In genomic region chr6:18122128-18123093, GRCh38 we compare ENCODE assay signal across 8 cellular contexts. TPM values are rescaled to one million over a fixed set of nuclear protein-coding genes. Genes with fewer than 3 reads are reported as not detected.
A peak's percentile ranks its signal among the peaks of the same experiment; 100 is the strongest.
DNase-seq lines count a peak whose midpoint lies in the region; ATAC-seq and TF ChIP-seq lines count a peak whose summit lies in the region.

Gene NHLRC1 (minus strand): TSS chr6:18122677. CDS start chr6:18122606, 71 bp downstream.

- ATAC-seq in HG02840 (IDR thresholded peaks at IDR 0.05; ENCODE audit: low FRiP score, unreplicated experiment) (peak; percentile 96), left lobe of liver (peak; percentile 98)

- DNase-seq in GM13977 (ENCODE audit: low spot score) (peak; percentile 86), NCI-H2081 treated with DMSO at 0.1 percent for 48 hours (lab: John Stamatoyannopoulos, UW) (peak; percentile 44), dedifferentiated amniotic fluid mesenchymal stem cell (ENCODE audit: extremely low spot score) (peak; percentile 80), left lobe of liver (ENCODE audit: low spot score) (peak; percentile 91), NK-92 (lab: John Stamatoyannopoulos, UW; ENCODE audit: unreplicated experiment) (no peak)
- peak; percentile 66 for DNase-seq in activated CD4-positive, alpha-beta T cell treated with anti-CD3 and anti-CD28 coated beads, Interleukin-2, amount 50 U/mL, for 1 hour
- DNase-seq in stimulated activated CD4-positive, alpha-beta T cell treated with anti-CD3 and anti-CD28 coated beads, Interleukin-1b, Interleukin-23, amount 100 ng/mL, for 4 hours (ENCODE audit: low read depth in 2 of 2): peak; percentile 58 to 65

- TF ChIP-seq CTCF in GM13977 (IDR thresholded peaks at IDR 0.05; ENCODE audit: extremely low read depth, insufficient read depth, missing control alignments): peak; percentile 90

- in situ Hi-C loops in GM13977 (cut with MboI; ENCODE audit: low pct_unique_long_range_greater_than_20kb, low sequenced_read_pairs, unreplicated experiment): no loop called here

RNA-seq across cellular contexts. Expression of gene NHLRC1, which starts in this region (rescaled TPM):
- 2.8 TPM for total RNA-seq in left lobe of liver
